In genomic region chr1:63322944-63323865, GRCh38 we compare ENCODE assay signal across 8 cellular contexts. TPM values are rescaled to one million over a fixed set of nuclear protein-coding genes. Genes with fewer than 3 reads are reported as not detected.
DNase-seq lines count a peak whose midpoint lies in the region; ATAC-seq and TF ChIP-seq lines count a peak whose summit lies in the region.

No MANE protein-coding gene starts in this region.

- peaks cover 29 to 63% (median 45%) of the 10 kb centered on the region in 4 donors for H3K4me1 ChIP-seq in stomach

- intact Hi-C loops in left colon (cut with DNase I, micrococcal nuclease) (no loop called here), stomach (cut with DNase I; ENCODE audit: low total_unique reads) (no loop called here)

- H3K36me3 ChIP-seq in stomach: no peaks in the 10 kb centered on the region

- 0 to 9% (median 4%) methylated on average over 4 to 103 of the region's 104 CpGs for WGBS in stomach, 5 donors

- peaks cover 49% of the 10 kb centered on the region for H3K4me1 Mint-ChIP-seq in activated naive CD4-positive, alpha-beta T cell treated with anti-CD3 and anti-CD28 coated beads, Interleukin-2, amount 10 ng/mL, durations not matched to agents 7 days and 5 days

- TF ChIP-seq CTCF in stomach (IDR thresholded peaks at IDR 0.05): no peak

- TF ChIP-seq POLR2A in stomach (IDR thresholded peaks at IDR 0.05): no peak
- no peak for TF ChIP-seq POLR2A in GM18505 (IDR thresholded peaks at IDR 0.05; ENCODE audit: borderline replicate concordance, extremely low read depth, insufficient read depth, insufficient read length)

- CTCF ChIA-PET in activated naive CD4-positive, alpha-beta T cell treated with anti-CD3 and anti-CD28 coated beads, Interleukin-2, amount 10 ng/mL, durations not matched to agents 7 days and 5 days (lab: Charles Lee): interaction anchor here (0.6 to 1.8 kb wide), 2 partner anchors 8 to 232 kb away, joined by 3 to 8 read pairs; no protein-coding TSS in a partner anchor

- H3K27ac Mint-ChIP-seq in activated naive CD4-positive, alpha-beta T cell treated with anti-CD3 and anti-CD28 coated beads, Interleukin-2, amount 10 ng/mL, durations not matched to agents 7 days and 5 days: peak overlapping the region; percentile 80

- H3K36me3 Mint-ChIP-seq in activated naive CD4-positive, alpha-beta T cell treated with anti-CD3 and anti-CD28 coated beads, Interleukin-2, amount 10 ng/mL, durations not matched to agents 7 days and 5 days: peaks cover 29% of the 10 kb centered on the region

- DNase-seq in NCI-H82 (lab: John Stamatoyannopoulos, UW) (peak; percentile 82), NCI-H82 treated with DMSO at 0.1 percent for 48 hours (lab: John Stamatoyannopoulos, UW; ENCODE audit: unreplicated experiment) (no peak), NCI-H345 (lab: John Stamatoyannopoulos, UW) (peak; percentile 73), left colon (peak in 1 of 2 donors; percentile 53), stomach (no peak), GM03348 (ENCODE audit: low spot score) (no peak)
- DNase-seq in activated naive CD4-positive, alpha-beta T cell treated with anti-CD3 and anti-CD28 coated beads, Interleukin-2, amount 10 ng/mL, durations not matched to agents 7 days and 5 days: peak; percentile 56

- no peak for TF ChIP-seq EP300 in stomach (IDR thresholded peaks at IDR 0.05)

- H3K27me3 ChIP-seq in stomach: peaks cover 70 to 100% (median 100%) of the 10 kb centered on the region in 3 donors

- peak overlapping the region in 2 of 5 donors; percentile 13 to 72 for H3K27ac ChIP-seq in stomach

- H3K4me3 ChIP-seq in stomach: peak overlapping the region; percentile 44 to 67 (median 52)

- peaks cover 93% of the 10 kb centered on the region for H3K27me3 Mint-ChIP-seq in activated naive CD4-positive, alpha-beta T cell treated with anti-CD3 and anti-CD28 coated beads, Interleukin-2, amount 10 ng/mL, durations not matched to agents 7 days and 5 days

- ATAC-seq in left colon: peak; percentile 53
- no peak for ATAC-seq in GM18505 (IDR thresholded peaks at IDR 0.05; ENCODE audit: unreplicated experiment)

- H3K9me3 ChIP-seq in stomach: peaks cover 0 to 54% (median 18%) of the 10 kb centered on the region in 4 donors

- peak overlapping the region; percentile 65 for H3K4me3 Mint-ChIP-seq in activated naive CD4-positive, alpha-beta T cell treated with anti-CD3 and anti-CD28 coated beads, Interleukin-2, amount 10 ng/mL, durations not matched to agents 7 days and 5 days

- H3K9me3 Mint-ChIP-seq in activated naive CD4-positive, alpha-beta T cell treated with anti-CD3 and anti-CD28 coated beads, Interleukin-2, amount 10 ng/mL, durations not matched to agents 7 days and 5 days: peaks cover 3% of the 10 kb centered on the region

RNA-seq across cellular contexts. Expression of gene FOXD3, which starts 0.8 kb away (rescaled TPM):
- total RNA-seq in left colon (under 1 TPM; 0.27 to 0.75 TPM), stomach (1 to 10 TPM in 1 of 5 donors, under 1 TPM in 1, not detected in 3; 0.92 to 1.2 TPM)
- under 1 TPM in 1 of 3 donors, not detected in 2; 0.48 TPM for polyA plus RNA-seq in stomach

RNA-seq across cellular contexts. Expression of gene ALG6, which starts 44.2 kb away (rescaled TPM):
- 10 to 100 TPM in 1 of 2 donors, 1 to 10 TPM in 1; 9.7 to 12.8 TPM for total RNA-seq in left colon
- total RNA-seq in stomach: 10 to 100 TPM in 4 of 5 donors, 1 to 10 TPM in 1; 8.5 to 32.7 (median 10.4) TPM
- polyA plus RNA-seq in stomach: 10 to 100 TPM in 1 of 3 donors, 1 to 10 TPM in 2; 3.6 to 13.1 (median 4.0) TPM

Comparison
In these comparisons a context has a peak if more than half of its experiments do, and no peak if none do; other contexts are left out.
1. DNase-seq: peak in NCI-H82 (single experiment), NCI-H345 (single experiment) and activated naive CD4-positive, alpha-beta T cell treated with anti-CD3 and anti-CD28 coated beads, Interleukin-2, amount 10 ng/mL, durations not matched to agents 7 days and 5 days (single experiment); none in NCI-H82 treated with DMSO at 0.1 percent for 48 hours (single experiment), stomach (single experiment) and GM03348 (single experiment).